In the genomic region with DNA sequence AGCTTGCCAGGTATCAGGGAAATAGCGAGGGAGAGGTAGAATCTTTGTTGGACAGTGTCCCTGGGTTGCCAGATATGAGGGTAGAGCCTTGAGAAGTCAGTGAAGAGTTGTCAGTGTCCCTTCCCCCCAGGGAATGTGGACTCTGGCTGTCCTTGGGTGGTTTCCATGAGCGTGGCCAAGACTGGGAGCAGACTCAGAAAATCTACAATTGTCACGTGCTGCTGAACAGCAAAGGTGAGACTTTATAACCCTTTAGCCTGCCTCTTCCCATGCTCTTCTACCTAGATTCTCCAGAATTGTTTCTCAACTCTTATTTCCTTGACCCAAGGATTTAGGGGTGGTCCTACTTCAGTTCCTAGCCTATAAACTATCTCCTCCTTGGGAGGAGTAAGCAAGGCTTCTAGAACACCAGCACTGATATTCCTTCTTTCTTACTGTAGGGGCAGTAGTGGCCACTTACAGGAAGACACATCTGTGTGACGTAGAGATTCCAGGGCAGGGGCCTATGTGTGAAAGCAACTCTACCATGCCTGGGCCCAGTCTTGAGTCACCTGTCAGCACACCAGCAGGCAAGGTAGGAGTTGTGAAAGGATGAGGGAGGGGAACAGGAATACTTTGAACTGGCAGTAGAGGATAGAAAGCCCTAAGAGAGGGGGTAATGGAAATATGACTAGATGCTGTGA, we compare ENCODE assay signal across 8 cellular contexts. TPM values are rescaled to one million over a fixed set of nuclear protein-coding genes. Genes with fewer than 3 reads are reported as not detected.
DNase-seq lines count a peak whose midpoint lies in the region; ATAC-seq and TF ChIP-seq lines count a peak whose summit lies in the region.

No MANE protein-coding gene starts in this region.

- H3K27ac ChIP-seq in ACC112 (ENCODE audit: low read depth, low read length) (peak overlapping the region; percentile 87; the same call in 1 of the 2 replicates), Karpas-422 (ENCODE audit: low read length) (peak overlapping the region; percentile 67), dorsolateral prefrontal cortex (peak overlapping the region in 42 of 59 donors; percentile 1 to 96 (median 88)), stomach smooth muscle (ENCODE audit: low read length) (peak overlapping the region; percentile 91)

- H3K4me1 ChIP-seq in ACC112 (ENCODE audit: control insufficient read depth, insufficient read depth, low read length, unreplicated experiment) (peaks cover 36% of the 10 kb centered on the region), Karpas-422 (ENCODE audit: low read length) (peaks cover 49% of the 10 kb centered on the region), mucosa of descending colon (ENCODE audit: low read depth) (peaks cover 35% of the 10 kb centered on the region), stomach smooth muscle (ENCODE audit: control insufficient read depth, insufficient read depth, low read length) (peaks cover 36% of the 10 kb centered on the region)

- peak overlapping the region; percentile 93; the same call in 1 of the 2 replicates for H3K4me3 ChIP-seq in ACC112 (ENCODE audit: low read depth, low read length)
- H3K4me3 ChIP-seq in Karpas-422 (ENCODE audit: low read length): peak overlapping the region; percentile 98
- H3K4me3 ChIP-seq in dorsolateral prefrontal cortex: peak overlapping the region in 37 of 59 donors; percentile 3 to 100 (median 98)
- H3K4me3 ChIP-seq in mucosa of descending colon: no peak overlapping the region
- peak overlapping the region; percentile 99 to 100 for H3K4me3 ChIP-seq in stomach smooth muscle (ENCODE audit: low read length in 2 of 2)

- TF ChIP-seq CTCF in dorsolateral prefrontal cortex (IDR thresholded peaks at IDR 0.05 in 54 of 56, conservative IDR thresholded peaks at IDR 0.05 in 2 of 56; ENCODE audit: low read depth in 1 of 56, partially characterized antibody in 56 of 56) (peak in 12 of 56 donors; percentile 7 to 47 (median 18)), mucosa of descending colon (IDR thresholded peaks at IDR 0.05) (no peak)

- ATAC-seq in GM19035 (IDR thresholded peaks at IDR 0.05; ENCODE audit: unreplicated experiment): peak; percentile 56
- ATAC-seq in mucosa of descending colon: peak; percentile 59

- H3K36me3 ChIP-seq in ACC112 (ENCODE audit: insufficient read depth, low read length) (peaks cover 11% of the 10 kb centered on the region; the same call in 1 of the 2 replicates), Karpas-422 (ENCODE audit: insufficient read depth, low read length) (peaks cover 32% of the 10 kb centered on the region; the same call in 1 of the 2 replicates), mucosa of descending colon (ENCODE audit: low read depth) (peaks cover 11% of the 10 kb centered on the region), stomach smooth muscle (ENCODE audit: control insufficient read depth in 2 of 2, insufficient read depth in 2 of 2, low read length in 2 of 2) (peaks cover 38 to 39% of the 10 kb centered on the region in 2 donors)

- H3K9me3 ChIP-seq in Karpas-422 (ENCODE audit: low read length): no peaks in the 10 kb centered on the region
- H3K9me3 ChIP-seq in mucosa of descending colon: no peaks in the 10 kb centered on the region
- H3K9me3 ChIP-seq in stomach smooth muscle (ENCODE audit: control insufficient read depth in 2 of 2, low read length in 2 of 2): no peaks in the 10 kb centered on the region

- intact Hi-C loops in dorsolateral prefrontal cortex (cut with DNase I): no loop called here
- intact Hi-C loops in mucosa of descending colon (cut with DNase I, micrococcal nuclease): no loop called here

- H3K9me2 ChIP-seq in Karpas-422 (replicated peaks; ENCODE audit: insufficient read depth, low read length): no peaks in the 10 kb centered on the region

- H4K20me1 ChIP-seq in Karpas-422 (ENCODE audit: insufficient read depth, low read depth, low read length): peaks cover 8% of the 10 kb centered on the region; the same call in 1 of the 2 replicates

- H2AFZ ChIP-seq in ACC112 (ENCODE audit: low read length, unreplicated experiment) (no peak overlapping the region), Karpas-422 (ENCODE audit: low read length) (no peak overlapping the region)

- H3K27me3 ChIP-seq in ACC112 (ENCODE audit: insufficient read depth, low read length): no peaks in the 10 kb centered on the region
- H3K27me3 ChIP-seq in Karpas-422 (ENCODE audit: low read length): no peaks in the 10 kb centered on the region
- no peaks in the 10 kb centered on the region for H3K27me3 ChIP-seq in dorsolateral prefrontal cortex
- H3K27me3 ChIP-seq in stomach smooth muscle (ENCODE audit: control insufficient read depth in 1 of 2, insufficient read depth in 2 of 2, low read length in 2 of 2): no peaks in the 10 kb centered on the region

- peaks cover 42% of the 10 kb centered on the region for H3K79me2 ChIP-seq in ACC112 (ENCODE audit: control insufficient read depth, insufficient read depth, low read length, unreplicated experiment)
- peaks cover 57% of the 10 kb centered on the region for H3K79me2 ChIP-seq in Karpas-422 (ENCODE audit: low read length)

- H3K4me2 ChIP-seq in Karpas-422 (ENCODE audit: low read depth, low read length, poor library complexity, severe bottlenecking): peak overlapping the region; percentile 81

- H3K9ac ChIP-seq in Karpas-422 (ENCODE audit: low read length) (peak overlapping the region; percentile 97), stomach smooth muscle (ENCODE audit: low read length in 2 of 2) (peak overlapping the region; percentile 58 to 98)

- DNase-seq in Karpas-422: peak; percentile 87
- DNase-seq in activated CD4-positive, CD25-positive, alpha-beta regulatory T cell treated with anti-CD3 and anti-CD28 coated beads, Interleukin-2, amount 50 U/mL, for 16 hours (ENCODE audit: low read depth, low spot score): peak; percentile 42
- peak in 1 of 10 donors; percentile 20 for DNase-seq in dorsolateral prefrontal cortex
- peak in 1 of 3 donors; percentile 47 for DNase-seq in mucosa of descending colon
- DNase-seq in T1000 (lab: John Stamatoyannopoulos, UW): no peak

RNA-seq across cellular contexts. Expression of a gene that starts 1.6 kb away (rescaled TPM):
- 41.5 and 44.0 TPM in 2 replicates for total RNA-seq in Karpas-422 (2014; rRNA removed; shearing (Covaris generic); ENCODE audit: low replicate concordance)
- total RNA-seq in dorsolateral prefrontal cortex (10 to 100 TPM; 28.2 to 55.3 (median 40.7) TPM), mucosa of descending colon (10 to 100 TPM; 56.7 to 79.7 (median 62.8) TPM)

RNA-seq across cellular contexts. Expression of a gene that starts 1.7 kb away (rescaled TPM):
- 34.1 and 71.0 TPM in 2 replicates for total RNA-seq in Karpas-422 (2014; rRNA removed; shearing (Covaris generic); ENCODE audit: low replicate concordance)
- total RNA-seq in dorsolateral prefrontal cortex (100 to 1,000 TPM in 3 of 120 experiments, 10 to 100 TPM in 117; 50.1 to 108 (median 72.3) TPM), mucosa of descending colon (10 to 100 TPM; 20.7 to 40.2 (median 29.4) TPM)

RNA-seq across cellular contexts. Expression of a gene that starts 12.9 kb away (rescaled TPM):
- 24.2 and 25.6 TPM in 2 replicates for total RNA-seq in Karpas-422 (2014; rRNA removed; shearing (Covaris generic); ENCODE audit: low replicate concordance)
- total RNA-seq in dorsolateral prefrontal cortex (10 to 100 TPM; 23.9 to 40.2 (median 30.5) TPM), mucosa of descending colon (10 to 100 TPM; 33.3 to 43.0 (median 37.2) TPM)

RNA-seq across cellular contexts. Expression of a gene that starts 21.4 kb away (rescaled TPM):
- 6.1 and 11.0 TPM in 2 replicates for total RNA-seq in Karpas-422 (2014; rRNA removed; shearing (Covaris generic); ENCODE audit: low replicate concordance)
- 10 to 100 TPM; 15.1 to 54.9 (median 36.9) TPM for total RNA-seq in dorsolateral prefrontal cortex
- 10 to 100 TPM in 1 of 3 donors, 1 to 10 TPM in 2; 9.5 to 10.7 (median 9.7) TPM for total RNA-seq in mucosa of descending colon

RNA-seq across cellular contexts. Expression of a gene that starts 30.2 kb away (rescaled TPM):
- not detected in 2 replicates for total RNA-seq in Karpas-422 (2014; rRNA removed; shearing (Covaris generic); ENCODE audit: low replicate concordance)
- 1 to 10 TPM in 1 of 120 experiments, under 1 TPM in 3, not detected in 116; 0.14 to 1.1 (median 0.23) TPM for total RNA-seq in dorsolateral prefrontal cortex
- 1 to 10 TPM; 1.6 to 5.4 (median 4.6) TPM for total RNA-seq in mucosa of descending colon
